Comparison of ENCODE assay signal across 15 cellular contexts in the genomic region with DNA sequence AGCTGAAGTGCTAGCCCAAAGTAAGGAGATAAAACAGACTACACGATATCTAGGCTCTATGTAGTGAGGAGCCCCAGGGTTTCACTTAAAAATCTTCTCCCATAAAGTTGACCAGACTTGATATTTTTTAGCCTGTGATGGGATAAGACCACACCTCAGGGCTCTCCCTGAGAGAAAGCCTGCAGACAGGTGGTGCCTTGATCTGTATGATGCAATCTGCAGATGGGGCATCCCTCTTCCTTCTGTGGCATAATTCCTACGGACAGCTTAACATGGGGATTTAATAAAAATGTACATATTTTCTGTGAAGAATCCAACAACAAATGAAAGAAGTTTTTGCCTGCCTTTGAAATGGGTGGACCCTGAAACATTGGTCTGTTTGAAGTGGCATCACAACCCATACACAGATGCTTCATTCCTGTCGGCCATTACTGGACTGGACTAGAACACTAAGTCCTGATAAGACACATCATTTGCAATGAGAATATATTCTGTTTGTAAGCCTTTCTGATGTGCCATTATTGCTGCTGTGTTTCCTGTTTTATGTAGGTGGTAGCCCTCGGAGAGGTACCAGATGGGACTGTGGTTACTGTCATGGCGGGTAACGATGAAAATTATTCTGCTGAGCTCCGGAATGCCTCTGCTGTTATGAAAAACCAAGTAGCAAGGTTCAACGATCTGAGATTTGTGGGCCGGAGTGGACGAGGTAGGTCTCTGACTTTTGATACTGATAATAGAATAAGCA. TPM values are rescaled to one million over a fixed set of nuclear protein-coding genes. Genes with fewer than 3 reads are reported as not detected.
DNase-seq lines count a peak whose midpoint lies in the region; ATAC-seq, FAIRE-seq and TF ChIP-seq lines count a peak whose summit lies in the region.
"Had no signal": no experiment of that assay in that cellular context is flagged by ENCODE, and none has a peak within 500 bp of the region (broad histone marks: within the 10 kb centered on the region; RNA-seq: fewer than 3 reads in every experiment).

No MANE protein-coding gene starts in this region.

- no peaks in the 10 kb centered on the region for H3K27me3 Mint-ChIP-seq in CD4-positive, CD25-positive, alpha-beta regulatory T cell
- H3K27me3 Mint-ChIP-seq in activated B cell treated with CpG ODN at 0.5 μM for 24 hours, result no peaks in the 10 kb centered on the region

- no peak overlapping the region for H2BK120ac ChIP-seq in H1 (replicated peaks; ENCODE audit: low read depth, low read length)

- no peak overlapping the region for H2BK15ac ChIP-seq in H1 (ENCODE audit: low read length)

- H4K91ac ChIP-seq in H1 (replicated peaks; ENCODE audit: insufficient read length, low read length), result no peak overlapping the region

- no peaks in the 10 kb centered on the region for H3K36me3 ChIP-seq in CD4-positive, CD25-positive, alpha-beta regulatory T cell (ENCODE audit: control insufficient read depth, insufficient read depth, low read length)
- no peaks in the 10 kb centered on the region for H3K36me3 ChIP-seq in H1 (ENCODE audit: control insufficient read depth in 2 of 4, insufficient read depth in 4 of 4, low read length in 3 of 4)
- H3K36me3 ChIP-seq: thyroid gland had no signal

- H3K79me1 ChIP-seq in H1 (ENCODE audit: low read depth, low read length), result no peaks in the 10 kb centered on the region

- H3K9me3 Mint-ChIP-seq in CD4-positive, CD25-positive, alpha-beta regulatory T cell, result no peaks in the 10 kb centered on the region
- H3K9me3 Mint-ChIP-seq in activated B cell treated with CpG ODN at 0.5 μM for 24 hours, result no peaks in the 10 kb centered on the region
- H3K9me3 Mint-ChIP-seq: nephron had no signal

- H3K79me2 ChIP-seq in H1 (ENCODE audit: control insufficient read depth in 1 of 2, insufficient read depth in 2 of 2, low read length in 2 of 2), result no peaks in the 10 kb centered on the region

- intact Hi-C loops in activated B cell treated with CpG ODN at 0.5 μM for 24 hours (cut with micrococcal nuclease), result no loop called here

- no peak for DNase-seq in CD4-positive, CD25-positive, alpha-beta regulatory T cell
- no peak for DNase-seq in D721Med (ENCODE audit: insufficient read length, low spot score)
- no peak for DNase-seq in activated B cell treated with CpG ODN at 0.5 μM for 24 hours
- DNase-seq in H1 (ENCODE audit: low read depth in 1 of 2, low spot score in 2 of 2), result no peak
- no peak for DNase-seq in anterior cingulate cortex (lab: John Stamatoyannopoulos, UW)
- DNase-seq in NAMALWA (ENCODE audit: low spot score), result no peak
- DNase-seq: DMS 273 treated with DMSO at 0.1 percent for 48 hours, head of caudate nucleus, NCI-H2081 treated with DMSO at 0.1 percent for 48 hours, psoas muscle, SW 1271, thyroid gland had no signal

- no peak overlapping the region for H4K5ac ChIP-seq in H1 (ENCODE audit: insufficient read length, low read depth, low read length)

- no peak for TF ChIP-seq CTCF in D721Med (IDR thresholded peaks at IDR 0.05; ENCODE audit: insufficient read depth, missing control alignments)
- TF ChIP-seq CTCF in activated B cell treated with CpG ODN at 0.5 μM for 24 hours (IDR thresholded peaks at IDR 0.05), result no peak
- no peak for TF ChIP-seq CTCF in H1 (IDR thresholded peaks at IDR 0.05; ENCODE audit: control extremely low read depth in 1 of 3, insufficient read depth in 1 of 3, low read depth in 1 of 3, low read length in 3 of 3)

- no peak for TF ChIP-seq POLR2A in H1 (IDR thresholded peaks at IDR 0.05; ENCODE audit: control extremely low read depth in 1 of 2, low read depth in 2 of 2, low read length in 2 of 2)

- TF ChIP-seq RAD21 in H1 (IDR thresholded peaks at IDR 0.05 in 1 of 2, conservative IDR thresholded peaks at IDR 0.05 in 1 of 2; ENCODE audit: low read depth in 2 of 2, low read length in 2 of 2), result no peak

- no peak for ATAC-seq in CD4-positive, CD25-positive, alpha-beta regulatory T cell (ENCODE audit: low read depth in 2 of 2)
- ATAC-seq in activated B cell treated with CpG ODN at 0.5 μM for 24 hours (ENCODE audit: low read depth) (no peak), GM21737 (IDR thresholded peaks at IDR 0.05; ENCODE audit: unreplicated experiment) (no peak)
- ATAC-seq: psoas muscle had no signal

- no peak overlapping the region for H2AK5ac ChIP-seq in H1 (ENCODE audit: low read depth, low read length)

- POLR2A ChIA-PET in activated B cell treated with CpG ODN at 0.5 μM for 24 hours (lab: Charles Lee) (no interaction called here), H1 (lab: Charles Lee; ENCODE audit: partially characterized antibody) (no interaction called here)

- no peaks in the 10 kb centered on the region for H3K23me2 ChIP-seq in H1 (ENCODE audit: low read depth, low read length)

- H3K27me3 ChIP-seq in CD4-positive, CD25-positive, alpha-beta regulatory T cell (ENCODE audit: control insufficient read depth, insufficient read depth, low read length), result no peaks in the 10 kb centered on the region
- no peaks in the 10 kb centered on the region for H3K27me3 ChIP-seq in H1 (replicated peaks in 1 of 4; ENCODE audit: control insufficient read depth in 3 of 4, extremely low read depth in 1 of 4, insufficient read depth in 3 of 4, low read length in 3 of 4)
- H3K27me3 ChIP-seq: thyroid gland had no signal

- CTCF ChIA-PET in activated B cell treated with CpG ODN at 0.5 μM for 24 hours (lab: Charles Lee), result no interaction called here
- CTCF ChIA-PET in H1 (lab: Charles Lee; ENCODE audit: partially characterized antibody), result no interaction called here

- H3K27ac Mint-ChIP-seq in CD4-positive, CD25-positive, alpha-beta regulatory T cell, result peak overlapping the region in 2 of 3 donors; percentile 0 to 55
- peak overlapping the region; percentile 1 for H3K27ac Mint-ChIP-seq in activated B cell treated with CpG ODN at 0.5 μM for 24 hours

- no peaks in the 10 kb centered on the region for H3K36me3 Mint-ChIP-seq in CD4-positive, CD25-positive, alpha-beta regulatory T cell
- H3K36me3 Mint-ChIP-seq in activated B cell treated with CpG ODN at 0.5 μM for 24 hours (ENCODE audit: low read depth), result no peaks in the 10 kb centered on the region

- H3K4me3 ChIP-seq in CD4-positive, CD25-positive, alpha-beta regulatory T cell (ENCODE audit: low read depth, low read length), result peak overlapping the region; percentile 67
- no peak overlapping the region for H3K4me3 ChIP-seq in H1 (ENCODE audit: extremely low read depth in 1 of 4, insufficient read depth in 2 of 4, low read depth in 3 of 4, low read length in 4 of 4)
- H3K4me3 ChIP-seq: psoas muscle, thyroid gland had no signal

- H3K4me3 Mint-ChIP-seq in CD4-positive, CD25-positive, alpha-beta regulatory T cell, result peak overlapping the region in 3 of 4 donors; percentile 57 to 73 (median 64)
- peak overlapping the region; percentile 25 for H3K4me3 Mint-ChIP-seq in activated B cell treated with CpG ODN at 0.5 μM for 24 hours
- H3K4me3 Mint-ChIP-seq: nephron had no signal

- no peak overlapping the region for H2BK20ac ChIP-seq in H1 (ENCODE audit: low read length)

- H4K8ac ChIP-seq in H1 (ENCODE audit: extremely low read depth, insufficient read depth, low read length), result no peak overlapping the region

- peaks cover 36% of the 10 kb centered on the region for H3K4me1 ChIP-seq in CD4-positive, CD25-positive, alpha-beta regulatory T cell (ENCODE audit: control insufficient read depth, insufficient read depth, low read length, poor library complexity, severe bottlenecking)
- no peaks in the 10 kb centered on the region for H3K4me1 ChIP-seq in H1 (replicated peaks in 1 of 4; ENCODE audit: control insufficient read depth in 3 of 4, insufficient read depth in 4 of 4, low read length in 3 of 4)
- H3K4me1 ChIP-seq: psoas muscle had no signal

- TF ChIP-seq EP300 in H1 (IDR thresholded peaks at IDR 0.05; ENCODE audit: borderline replicate concordance in 1 of 2, low read depth in 2 of 2, low read length in 2 of 2), result no peak

- no peak overlapping the region for H3K9ac ChIP-seq in H1 (replicated peaks in 1 of 4; ENCODE audit: extremely low read depth in 1 of 4, low read depth in 3 of 4, low read length in 3 of 4)

- H2BK12ac ChIP-seq in H1 (ENCODE audit: low read depth, low read length), result no peak overlapping the region

- H3K18ac ChIP-seq in H1 (ENCODE audit: extremely low read depth, low read length), result no peak overlapping the region

- 91% methylated on average over 10 of the region's 10 CpGs; no CpG with 5 or more reads in 1 of the 2 experiments for WGBS in H1 (ENCODE audit: extremely low coverage in 1 of 2, insufficient coverage in 1 of 2, insufficient read length in 1 of 2, insufficient replicate concordance in 2 of 2, low coverage in 1 of 2, low lambda C conversion rate in 2 of 2, missing lambda C conversion rate in 1 of 2), 2 experiments

- no peak overlapping the region for H2AFZ ChIP-seq in H1 (ENCODE audit: low read length)

- H3K23ac ChIP-seq in H1 (ENCODE audit: insufficient read length), result no peak overlapping the region

- H3K27ac ChIP-seq in CD4-positive, CD25-positive, alpha-beta regulatory T cell (ENCODE audit: insufficient read depth, low read length, poor library complexity, severe bottlenecking), result peak overlapping the region; percentile 44
- H3K27ac ChIP-seq in H1 (ENCODE audit: low read depth, low read length), result no peak overlapping the region
- H3K27ac ChIP-seq: psoas muscle, thyroid gland, VCaP had no signal

- H4K20me1 ChIP-seq in H1 (replicated peaks in 1 of 2; ENCODE audit: control insufficient read depth in 1 of 2, insufficient read depth in 2 of 2, low read length in 2 of 2), result no peaks in the 10 kb centered on the region

- no peak overlapping the region for H3K4me2 ChIP-seq in H1 (ENCODE audit: insufficient read depth in 1 of 2, low read depth in 2 of 2, low read length in 2 of 2)

- FAIRE-seq in D721Med (lab: Jason Lieb, UNC) (peak; percentile 6), H1 (lab: Jason Lieb, UNC) (no peak)

- H3K4ac ChIP-seq in H1 (replicated peaks; ENCODE audit: insufficient read length, low read depth, low read length), result no peak overlapping the region

- H3K4me1 Mint-ChIP-seq in CD4-positive, CD25-positive, alpha-beta regulatory T cell, result peaks cover 28 to 67% (median 44%) of the 10 kb centered on the region in 4 donors
- H3K4me1 Mint-ChIP-seq in activated B cell treated with CpG ODN at 0.5 μM for 24 hours, result peaks cover 21% of the 10 kb centered on the region

- H3K56ac ChIP-seq in H1 (replicated peaks; ENCODE audit: insufficient read length, low read depth, low read length), result no peak overlapping the region

- no peak overlapping the region for H3K14ac ChIP-seq in H1 (ENCODE audit: insufficient read length)

- no peak overlapping the region for H2BK5ac ChIP-seq in H1 (ENCODE audit: low read depth, low read length)

- no peaks in the 10 kb centered on the region for H3K9me3 ChIP-seq in CD4-positive, CD25-positive, alpha-beta regulatory T cell (ENCODE audit: control insufficient read depth in 2 of 2, low read length in 2 of 2)
- no peaks in the 10 kb centered on the region for H3K9me3 ChIP-seq in H1 (ENCODE audit: insufficient read depth in 2 of 2, low read depth in 1 of 2, low read length in 1 of 2)
- H3K9me3 ChIP-seq: psoas muscle, thyroid gland had no signal

RNA-seq across cellular contexts. Expression of gene SUPT3H, which starts 53.8 kb away (rescaled TPM):
- total RNA-seq in CD4-positive, CD25-positive, alpha-beta regulatory T cell, result 5.7 TPM
- polyA plus RNA-seq in CD4-positive, CD25-positive, alpha-beta regulatory T cell, result 1 to 10 TPM; 4.8 to 7.8 (median 6.1) TPM
- 9.9 and 10.4 TPM in 2 replicates for total RNA-seq in activated B cell treated with CpG ODN at 0.5 μM for 24 hours
- 18.8 and 25.0 TPM in 2 replicates for total RNA-seq in H1 (2021; fragmentation: NEBNext Ultra II Directional; extraction: Animal tissue kit (Norgen Biotek cat#: 25700))
- polyA plus RNA-seq in H1 (2011; rRNA removed), result 14.7 and 23.0 TPM in 2 replicates
- polyA plus RNA-seq in H1 (2011; cell fraction: cytosol; rRNA removed), result 20.5 TPM
- 21.5 TPM for polyA plus RNA-seq in H1 (2011; cell fraction: nucleus; rRNA removed)
- 19.8 to 23.9 TPM (median 21.9 TPM) in 4 replicates for polyA plus RNA-seq in H1 (2012, experiment 1 of 2)
- 5.6 TPM for polyA plus RNA-seq in H1 (2012, experiment 2 of 2)
- polyA plus RNA-seq in H1 (2013, experiment 1 of 2), result 19.0 TPM
- polyA plus RNA-seq in H1 (2013, experiment 2 of 2), result 22.8 TPM
- polyA minus RNA-seq in H1 (2011; rRNA and poly(A)+ RNA removed), result 33.6 and 42.7 TPM in 2 replicates
- 16.9 TPM for polyA minus RNA-seq in H1 (2011; cell fraction: cytosol; rRNA and poly(A)+ RNA removed)
- 45.3 TPM for polyA minus RNA-seq in H1 (2011; cell fraction: nucleus; rRNA and poly(A)+ RNA removed)
